Comparison of ENCODE assay signal across 36 cellular contexts in the genomic region with DNA sequence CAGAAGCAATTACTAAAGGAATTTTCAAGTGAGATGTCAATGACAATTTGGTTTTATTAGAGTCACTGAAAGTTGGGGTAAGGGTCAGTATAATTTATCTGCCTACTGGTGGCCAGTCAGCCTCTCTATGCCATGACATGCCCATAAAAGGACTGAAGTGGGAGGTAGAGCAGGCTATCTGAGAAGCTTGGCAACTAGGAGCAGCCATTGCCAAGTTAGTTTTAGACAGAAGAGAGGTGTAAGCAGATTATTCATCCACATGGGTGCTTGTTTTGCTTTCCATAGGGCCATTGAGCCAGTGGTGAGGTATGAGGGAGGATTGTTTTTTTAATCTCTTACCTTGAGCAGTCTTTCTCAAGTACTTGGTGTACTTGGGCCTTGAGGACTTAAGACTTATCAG. TPM values are rescaled to one million over a fixed set of nuclear protein-coding genes. Genes with fewer than 3 reads are reported as not detected.
"Had no signal": no experiment of that assay in that cellular context is flagged by ENCODE, and none has a peak within 500 bp of the region (broad histone marks: within the 10 kb centered on the region; RNA-seq: fewer than 3 reads in every experiment).

No MANE protein-coding gene starts in this region.

- H3K27ac ChIP-seq: brain microvascular endothelial cell, KMS-11, Peyer's patch, SK-N-MC had no signal

- H3K4me3 ChIP-seq: adrenal gland, Peyer's patch, SJCRH30, SK-N-MC had no signal

- H3K4me2 ChIP-seq: KMS-11 had no signal

- H3K4me3 Mint-ChIP-seq: activated CD4-positive, alpha-beta memory T cell treated with anti-CD3 and anti-CD28 coated beads for 36 hours; activated CD4-positive, alpha-beta T cell treated with anti-CD3 and anti-CD28 coated beads for 36 hours; activated CD4-positive, alpha-beta T cell treated with anti-CD3 and anti-CD28 coated beads, Interleukin-2, amount 10 ng/mL, durations not matched to agents 7 days and 5 days; activated naive CD4-positive, alpha-beta T cell treated with anti-CD3 and anti-CD28 coated beads for 36 hours; activated T-cell treated with anti-CD3 and anti-CD28 coated beads, Interleukin-2, amount 50 U/mL, for 4 hours; activated T-helper 1 cell treated with anti-CD3 and anti-CD28 coated beads, Interleukin-12 subunit alpha, Interleukin-12 subunit beta, Interleukin-2, Interleukin-4 antibody, amounts not matched to agents 30 ng/mL and 10 ng/mL and 1 ng/mL, durations not matched to agents 14 hours and 24 hours and 36 hours had no signal

- H3K9me3 Mint-ChIP-seq: activated CD4-positive, alpha-beta memory T cell treated with anti-CD3 and anti-CD28 coated beads for 36 hours; activated CD4-positive, alpha-beta T cell treated with anti-CD3 and anti-CD28 coated beads, Interleukin-2, amount 10 ng/mL, durations not matched to agents 7 days and 5 days; activated naive CD4-positive, alpha-beta T cell treated with anti-CD3 and anti-CD28 coated beads for 36 hours; activated naive CD4-positive, alpha-beta T cell treated with anti-CD3 and anti-CD28 coated beads, Interleukin-2, amount 50 U/mL, for 72 hours; activated T-cell treated with anti-CD3 and anti-CD28 coated beads, Interleukin-2, amount 50 U/mL, for 4 hours; activated T-helper 1 cell treated with anti-CD3 and anti-CD28 coated beads, Interleukin-12 subunit alpha, Interleukin-12 subunit beta, Interleukin-2, Interleukin-4 antibody, amounts not matched to agents 30 ng/mL and 10 ng/mL and 1 ng/mL, durations not matched to agents 14 hours and 24 hours and 36 hours had no signal

- DNase-seq: activated CD4-positive, alpha-beta memory T cell treated with anti-CD3 and anti-CD28 coated beads for 36 hours; activated CD4-positive, alpha-beta T cell treated with anti-CD3 and anti-CD28 coated beads for 36 hours; activated CD4-positive, alpha-beta T cell treated with anti-CD3 and anti-CD28 coated beads, Interleukin-2, amount 10 ng/mL, durations not matched to agents 7 days and 5 days; activated CD8-positive, alpha-beta memory T cell treated with anti-CD3 and anti-CD28 coated beads, Interleukin-2, amount 50 U/mL, for 4 hours; activated gamma-delta T cell treated with Interleukin-2 at 50 U/mL for 16 hours; activated naive CD4-positive, alpha-beta T cell treated with anti-CD3 and anti-CD28 coated beads for 36 hours; activated T-cell treated with anti-CD3 and anti-CD28 coated beads for 4 hours; activated T-cell treated with anti-CD3 and anti-CD28 coated beads, Interleukin-2, amount 50 U/mL, for 4 hours; adrenal gland; brain microvascular endothelial cell; central memory CD4-positive, alpha-beta T cell; MM.1S; NCI-H1092 treated with DMSO at 0.1 percent for 48 hours; NCI-H1417; NCI-H146; NCI-H187; NCI-H2081; NCI-H226; NCI-H446 treated with DMSO at 0.1 percent for 48 hours; NCI-H524; NCI-H69; NCI-H82; NK-92 treated with Interleukin-12 subunit alpha and Interleukin-12 subunit beta, amount 100 ng/mL, for 24 hours; PC-3; Peyer's patch; Right ventricle myocardium superior; SJCRH30; T1000 had no signal

- FAIRE-seq: astrocyte had no signal

- H3K4me1 Mint-ChIP-seq: activated CD4-positive, alpha-beta T cell treated with anti-CD3 and anti-CD28 coated beads for 36 hours; activated CD4-positive, alpha-beta T cell treated with anti-CD3 and anti-CD28 coated beads, Interleukin-2, amount 10 ng/mL, durations not matched to agents 7 days and 5 days had no signal

- H3K36me3 Mint-ChIP-seq: activated CD4-positive, alpha-beta memory T cell treated with anti-CD3 and anti-CD28 coated beads for 36 hours; activated naive CD4-positive, alpha-beta T cell treated with anti-CD3 and anti-CD28 coated beads, Interleukin-2, amount 50 U/mL, for 72 hours had no signal

- H3K27me3 ChIP-seq: adrenal gland, brain microvascular endothelial cell, Peyer's patch, SJCRH30 had no signal

- H3K9me3 ChIP-seq: adrenal gland, Peyer's patch, SJCRH30 had no signal

- ATAC-seq: activated CD4-positive, alpha-beta T cell treated with anti-CD3 and anti-CD28 coated beads for 36 hours; activated naive CD4-positive, alpha-beta T cell treated with anti-CD3 and anti-CD28 coated beads, Interleukin-2, amount 50 U/mL, for 72 hours; activated T-cell treated with anti-CD3 and anti-CD28 coated beads, Interleukin-2, amount 50 U/mL, for 4 hours; PC-3 had no signal

- H3K9ac ChIP-seq: KMS-11 had no signal

- H3K36me3 ChIP-seq: adrenal gland, brain microvascular endothelial cell, Peyer's patch, SJCRH30 had no signal

- H3K27ac Mint-ChIP-seq: activated CD4-positive, alpha-beta memory T cell treated with anti-CD3 and anti-CD28 coated beads for 36 hours; activated CD4-positive, alpha-beta T cell treated with anti-CD3 and anti-CD28 coated beads for 36 hours; activated CD4-positive, alpha-beta T cell treated with anti-CD3 and anti-CD28 coated beads, Interleukin-2, amount 10 ng/mL, durations not matched to agents 7 days and 5 days; activated naive CD4-positive, alpha-beta T cell treated with anti-CD3 and anti-CD28 coated beads for 36 hours; activated naive CD4-positive, alpha-beta T cell treated with anti-CD3 and anti-CD28 coated beads, Interleukin-2, amount 50 U/mL, for 72 hours; activated T-helper 1 cell treated with anti-CD3 and anti-CD28 coated beads, Interleukin-12 subunit alpha, Interleukin-12 subunit beta, Interleukin-2, Interleukin-4 antibody, amounts not matched to agents 30 ng/mL and 10 ng/mL and 1 ng/mL, durations not matched to agents 14 hours and 24 hours and 36 hours had no signal

RNA-seq across cellular contexts. Expression of a gene that starts 8.1 kb away (rescaled TPM):
- total RNA-seq: activated CD4-positive, alpha-beta memory T cell treated with anti-CD3 and anti-CD28 coated beads for 36 hours; activated CD4-positive, alpha-beta T cell treated with anti-CD3 and anti-CD28 coated beads for 36 hours; activated CD4-positive, alpha-beta T cell treated with anti-CD3 and anti-CD28 coated beads, Interleukin-2, amount 10 ng/mL, durations not matched to agents 7 days and 5 days; activated naive CD4-positive, alpha-beta T cell treated with anti-CD3 and anti-CD28 coated beads for 36 hours; activated naive CD4-positive, alpha-beta T cell treated with anti-CD3 and anti-CD28 coated beads, Interleukin-2, amount 50 U/mL, for 72 hours; activated T-helper 1 cell treated with anti-CD3 and anti-CD28 coated beads, Interleukin-12 subunit alpha, Interleukin-12 subunit beta, Interleukin-2, Interleukin-4 antibody, amounts not matched to agents 30 ng/mL and 10 ng/mL and 1 ng/mL, durations not matched to agents 14 hours and 24 hours and 36 hours; LHCN-M2; PC-3; T-helper 1 cell treated with Interleukin-12 subunit alpha and Interleukin-12 subunit beta and Interleukin-4 antibody, amounts not matched to agents 30 ng/mL and 1 ng/mL, for 36 hours; T-helper 2 cell treated with Interferon-gamma antibody and Interleukin-4, amounts not matched to agents 100 ng/mL and 5 ng/mL, for 36 hours had no signal
